Comparison of ENCODE assay signal across 21 cellular contexts in genomic region chr3:136181741-136182140, GRCh38. TPM values are rescaled to one million over a fixed set of nuclear protein-coding genes. Genes with fewer than 3 reads are reported as not detected.
DNase-seq lines count a peak whose midpoint lies in the region; ATAC-seq and FAIRE-seq lines count a peak whose summit lies in the region.
"Had no signal": no experiment of that assay in that cellular context is flagged by ENCODE, and none has a peak within 500 bp of the region (broad histone marks: within the 10 kb centered on the region; RNA-seq: fewer than 3 reads in every experiment).

No MANE protein-coding gene starts in this region.

- peak; percentile 53 for DNase-seq in activated effector memory CD4-positive, alpha-beta T cell treated with anti-CD3 and anti-CD28 coated beads, Interleukin-2, amount 50 U/mL, for 16 hours
- no peak for DNase-seq in activated effector memory CD4-positive, alpha-beta T cell treated with Interleukin-2 at 50 U/mL for 16 hours
- DNase-seq in memory B cell (ENCODE audit: low spot score in 2 of 2) (no peak), DMS79 treated with DMSO at 0.1 percent for 48 hours (lab: John Stamatoyannopoulos, UW) (no peak), cortex of kidney (lab: John Stamatoyannopoulos, UW) (no peak), urothelium cell line (ENCODE audit: low spot score) (no peak)
- DNase-seq: CD4-positive, alpha-beta memory T cell; DMS53; HFFc6; KBM-7; NCI-H1105; NCI-H1694; NCI-H2081 treated with DMSO at 0.1 percent for 48 hours; NCI-H748 treated with DMSO at 0.1 percent for 48 hours; OCI-M1; RPMI8226 had no signal

- peaks cover 11% of the 10 kb centered on the region for H3K36me3 Mint-ChIP-seq in activated T-helper 17 cell treated with anti-CD3 and anti-CD28 coated beads, Interleukin-2, amount 50 U/mL, for 72 hours (ENCODE audit: low read depth)
- H3K36me3 Mint-ChIP-seq in memory B cell = peaks cover 3% of the 10 kb centered on the region

- H3K9me3 Mint-ChIP-seq in activated T-helper 17 cell treated with anti-CD3 and anti-CD28 coated beads, Interleukin-2, amount 50 U/mL, for 72 hours = no peaks in the 10 kb centered on the region
- H3K9me3 Mint-ChIP-seq in memory B cell = no peaks in the 10 kb centered on the region
- H3K9me3 Mint-ChIP-seq: HFFc6 had no signal

- peak overlapping the region; percentile 68 for H3K4me3 Mint-ChIP-seq in activated T-helper 17 cell treated with anti-CD3 and anti-CD28 coated beads, Interleukin-2, amount 50 U/mL, for 72 hours
- H3K4me3 Mint-ChIP-seq in memory B cell = peak overlapping the region; percentile 21
- H3K4me3 Mint-ChIP-seq: HFFc6 had no signal

- peak overlapping the region; percentile 82 for H3K27ac Mint-ChIP-seq in activated T-helper 17 cell treated with anti-CD3 and anti-CD28 coated beads, Interleukin-2, amount 50 U/mL, for 72 hours
- H3K27ac Mint-ChIP-seq in memory B cell = peak overlapping the region; percentile 59
- H3K27ac Mint-ChIP-seq: HFFc6 had no signal

- FAIRE-seq in urothelium cell line (lab: Jason Lieb, UNC) = no peak
- FAIRE-seq: GM12891, GM18507, HepG2 had no signal

- ATAC-seq in activated T-helper 17 cell treated with anti-CD3 and anti-CD28 coated beads, Interleukin-2, amount 50 U/mL, for 72 hours (replicated peaks) = no peak
- no peak for ATAC-seq in memory B cell (ENCODE audit: low read depth)
- no peak for ATAC-seq in GM18858 (IDR thresholded peaks at IDR 0.05; ENCODE audit: unreplicated experiment)

- H3K27me3 Mint-ChIP-seq in activated T-helper 17 cell treated with anti-CD3 and anti-CD28 coated beads, Interleukin-2, amount 50 U/mL, for 72 hours = no peaks in the 10 kb centered on the region
- H3K27me3 Mint-ChIP-seq in memory B cell = no peaks in the 10 kb centered on the region
- H3K27me3 Mint-ChIP-seq: CD4-positive, alpha-beta memory T cell had no signal

- H3K4me1 Mint-ChIP-seq in activated T-helper 17 cell treated with anti-CD3 and anti-CD28 coated beads, Interleukin-2, amount 50 U/mL, for 72 hours = peaks cover 27% of the 10 kb centered on the region
- peaks cover 39% of the 10 kb centered on the region for H3K4me1 Mint-ChIP-seq in memory B cell

RNA-seq across cellular contexts. Expression of gene MSL2, which starts 14.4 kb away (rescaled TPM):
- total RNA-seq in activated T-helper 17 cell treated with anti-CD3 and anti-CD28 coated beads, Interleukin-2, amount 50 U/mL, for 72 hours = 10 to 100 TPM; 43.0 to 55.0 TPM
